In genomic region chr4:97984545-97985131, GRCh38 we compare ENCODE assay signal across 14 cellular contexts.
DNase-seq lines count a peak whose midpoint lies in the region; FAIRE-seq and TF ChIP-seq lines count a peak whose summit lies in the region.
"Had no signal": no experiment of that assay in that cellular context is flagged by ENCODE, and none has a peak within 500 bp of the region (broad histone marks: within the 10 kb centered on the region; RNA-seq: fewer than 3 reads in every experiment).

No MANE protein-coding gene starts in this region.

- H4K20me1 ChIP-seq in PC-9 (ENCODE audit: insufficient read depth) = no peaks in the 10 kb centered on the region

- no peak overlapping the region for H3K27ac Mint-ChIP-seq in MCF 10A (ENCODE audit: low read depth, unreplicated experiment)

- TF ChIP-seq POLR2A in breast epithelium (IDR thresholded peaks at IDR 0.05) (no peak), erythroblast (IDR thresholded peaks at IDR 0.05; ENCODE audit: low read length) (no peak)

- no peak overlapping the region for H2AFZ ChIP-seq in PC-9

- H3K9me2 ChIP-seq in PC-9 (ENCODE audit: insufficient read depth) = no peaks in the 10 kb centered on the region

- no peaks in the 10 kb centered on the region for H3F3A ChIP-seq in PC-9 (ENCODE audit: insufficient read depth, low read depth)

- POLR2A ChIA-PET in MCF 10A (lab: Yijun Ruan, JAX) (no interaction called here), PC-9 (lab: Charles Lee; ENCODE audit: unreplicated experiment) (no interaction called here)

- H3K4me1 ChIP-seq in breast epithelium (no peaks in the 10 kb centered on the region), PC-9 (replicated peaks; ENCODE audit: insufficient read depth) (no peaks in the 10 kb centered on the region)

- H3K79me2 ChIP-seq in PC-9 (ENCODE audit: low read depth) = no peaks in the 10 kb centered on the region

- H3K4me3 ChIP-seq in breast epithelium = no peak overlapping the region
- no peak overlapping the region for H3K4me3 ChIP-seq in PC-9

- H3K4me2 ChIP-seq in PC-9 = no peak overlapping the region

- H3K27me3 ChIP-seq in breast epithelium (no peaks in the 10 kb centered on the region), PC-9 (ENCODE audit: insufficient read depth, low read depth) (no peaks in the 10 kb centered on the region)

- no peaks in the 10 kb centered on the region for H3K36me3 Mint-ChIP-seq in MCF 10A (ENCODE audit: insufficient read depth, unreplicated experiment)

- CTCF ChIA-PET in MCF 10A (lab: Yijun Ruan, JAX) = interaction anchor here (0.7 kb wide), 1 partner anchor 271 kb away, joined by 5 read pairs; no protein-coding TSS in a partner anchor
- CTCF ChIA-PET in PC-9 (lab: Charles Lee) = no interaction called here

- no TSS peak for BruUV-seq in MCF 10A (replicated peaks; lab: Mats Ljungman, UMichigan)
- no TSS peak for BruUV-seq in PC-9 (replicated peaks; lab: Mats Ljungman, UMichigan)

- intact Hi-C loops in MCF 10A (cut with micrococcal nuclease) = no loop called here
- intact Hi-C loops in breast epithelium (cut with DNase I; ENCODE audit: low total_unique reads) = no loop called here
- intact Hi-C loops in PC-9 (cut with micrococcal nuclease; ENCODE audit: unreplicated experiment) = no loop called here

- H3K9me3 Mint-ChIP-seq in MCF 10A (ENCODE audit: unreplicated experiment) = no peaks in the 10 kb centered on the region
- H3K9me3 Mint-ChIP-seq: central memory CD8-positive, alpha-beta T cell had no signal

- no peaks in the 10 kb centered on the region for H3K27me3 Mint-ChIP-seq in MCF 10A (ENCODE audit: insufficient read depth, unreplicated experiment)
- H3K27me3 Mint-ChIP-seq: central memory CD8-positive, alpha-beta T cell had no signal

- TF ChIP-seq CTCF in MCF 10A (IDR thresholded peaks at IDR 0.05; ENCODE audit: unreplicated experiment) = no peak
- TF ChIP-seq CTCF in breast epithelium (IDR thresholded peaks at IDR 0.05) = no peak
- peak; percentile 66 for TF ChIP-seq CTCF in PC-9 (conservative IDR thresholded peaks at IDR 0.05)

- DNase-seq in MCF 10A (ENCODE audit: unreplicated experiment) (peak; percentile 13), breast epithelium (ENCODE audit: low spot score in 2 of 2) (no peak), PC-9 (no peak), erythroblast (lab: John Stamatoyannopoulos, UW) (peak; percentile 8 to 18), urothelium cell line (ENCODE audit: low spot score) (peak; percentile 9), pons (ENCODE audit: low spot score) (no peak), epidermal melanocyte (ENCODE audit: insufficient read length, low spot score) (no peak), amniotic stem cell (lab: John Stamatoyannopoulos, UW) (no peak)
- DNase-seq: NCI-H524; stimulated activated CD4-positive, alpha-beta T cell treated with anti-CD3 and anti-CD28 coated beads, Interleukin-12 subunit alpha, Interleukin-12 subunit beta, amount 100 ng/mL, for 4 hours; stimulated activated naive CD4-positive, alpha-beta T cell; T-helper 2 cell had no signal

- H3K36me3 ChIP-seq in breast epithelium = no peaks in the 10 kb centered on the region
- H3K36me3 ChIP-seq in PC-9 (ENCODE audit: low read depth) = no peaks in the 10 kb centered on the region

- no peak overlapping the region for H3K4me3 Mint-ChIP-seq in MCF 10A (ENCODE audit: unreplicated experiment)
- H3K4me3 Mint-ChIP-seq: central memory CD8-positive, alpha-beta T cell had no signal

- H3K9me3 ChIP-seq in breast epithelium (no peaks in the 10 kb centered on the region), PC-9 (ENCODE audit: insufficient read depth, low read depth) (no peaks in the 10 kb centered on the region)

- no peaks in the 10 kb centered on the region for H3K4me1 Mint-ChIP-seq in MCF 10A (ENCODE audit: insufficient read depth, unreplicated experiment)
- H3K4me1 Mint-ChIP-seq: central memory CD8-positive, alpha-beta T cell had no signal

- FAIRE-seq in urothelium cell line (lab: Jason Lieb, UNC) = no peak
- FAIRE-seq: GM12892 had no signal

- no peak overlapping the region for H3K27ac ChIP-seq in breast epithelium
- no peak overlapping the region for H3K27ac ChIP-seq in PC-9

Comparison
In these comparisons a context has a peak if more than half of its experiments do, and no peak if none do; other contexts are left out.
1. DNase-seq: peak in MCF 10A (single experiment), erythroblast (2 of 2) and urothelium cell line (single experiment); none in breast epithelium (0 of 2), PC-9 (0 of 2), pons (single experiment), epidermal melanocyte (single experiment) and amniotic stem cell (single experiment).